11 cellular contexts compared by ENCODE assay signal in the genomic region with DNA sequence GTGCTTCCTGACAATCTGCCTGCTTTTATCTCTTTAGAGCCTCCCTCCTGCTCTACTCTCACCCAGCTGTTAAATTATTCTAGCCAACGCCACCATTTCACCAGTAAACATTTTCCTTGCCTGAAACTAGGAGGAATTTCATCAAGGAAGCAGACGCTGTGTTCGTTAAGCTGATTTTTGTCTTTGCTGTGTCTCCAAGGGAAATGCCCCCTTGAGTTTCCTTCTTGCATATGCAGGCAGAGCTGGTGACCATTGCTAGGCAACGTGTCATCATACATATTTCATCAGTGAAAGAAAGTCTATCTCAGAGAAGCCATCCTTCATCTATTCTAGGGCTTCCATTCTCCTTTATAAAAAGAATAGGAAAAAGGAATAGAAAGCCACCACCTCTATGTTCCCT.
A peak's percentile ranks its signal among the peaks of the same experiment; 100 is the strongest.
DNase-seq lines count a peak whose midpoint lies in the region; ATAC-seq and TF ChIP-seq lines count a peak whose summit lies in the region.
"Had no signal": no experiment of that assay in that cellular context is flagged by ENCODE, and none has a peak within 500 bp of the region (broad histone marks: within the 10 kb centered on the region; RNA-seq: fewer than 3 reads in every experiment).

No MANE protein-coding gene starts in this region.

- no peaks in the 10 kb centered on the region for H4K20me1 ChIP-seq in BLaER1 treated with 17β-estradiol and CSF1 and Interleukin-3, amounts not matched to agents 10 nM and 100 nM
- no peaks in the 10 kb centered on the region for H4K20me1 ChIP-seq in PC-3 (ENCODE audit: low read length)

- intact Hi-C loops in PC-3 (cut with micrococcal nuclease): no loop called here

- H3F3A ChIP-seq in PC-3 (ENCODE audit: low read length, unreplicated experiment): no peaks in the 10 kb centered on the region

- peaks cover 5 to 12% (median 11%) of the 10 kb centered on the region in 11 experiments; a peak in 21 of 22 replicates for H3K9me3 ChIP-seq in BLaER1 treated with 17β-estradiol and CSF1 and Interleukin-3, amounts not matched to agents 10 nM and 100 nM (replicated peaks in 1 of 11)
- H3K9me3 ChIP-seq in PC-3 (ENCODE audit: low read length) (no peaks in the 10 kb centered on the region), iPS DF 6.9 (ENCODE audit: control insufficient read depth, insufficient read depth, low read length) (no peaks in the 10 kb centered on the region)

- TF ChIP-seq CTCF in PC-3 (conservative IDR thresholded peaks at IDR 0.05; ENCODE audit: low read depth, low read length): peak; percentile 26; the same call in 1 of the 2 replicates

- H3K36me3 ChIP-seq in BLaER1 treated with 17β-estradiol and CSF1 and Interleukin-3, amounts not matched to agents 10 nM and 100 nM: no peaks in the 10 kb centered on the region
- H3K36me3 ChIP-seq in H7 (replicated peaks; ENCODE audit: control insufficient read depth, insufficient read depth, low read length) (no peaks in the 10 kb centered on the region), PC-3 (ENCODE audit: low read depth, low read length) (no peaks in the 10 kb centered on the region), iPS DF 6.9 (ENCODE audit: control insufficient read depth, insufficient read depth, low read length) (no peaks in the 10 kb centered on the region; the same call in 1 of the 2 replicates)

- H2AFZ ChIP-seq in PC-3 (ENCODE audit: low read length): no peak overlapping the region

- H3K4me2 ChIP-seq in BLaER1 treated with 17β-estradiol and CSF1 and Interleukin-3, amounts not matched to agents 10 nM and 100 nM: peak overlapping the region; percentile 39 to 82 (median 76)
- no peak overlapping the region for H3K4me2 ChIP-seq in PC-3 (ENCODE audit: low read length)

- no CpG with 5 or more reads among the region's 4 CpGs for WGBS in iPS DF 6.9 (ENCODE audit: insufficient coverage, insufficient read length)

- H3K27me3 ChIP-seq in BLaER1 treated with 17β-estradiol and CSF1 and Interleukin-3, amounts not matched to agents 10 nM and 100 nM: no peaks in the 10 kb centered on the region
- H3K27me3 ChIP-seq in H7 (ENCODE audit: control insufficient read depth, insufficient read depth, low read length): no peaks in the 10 kb centered on the region
- peaks cover 19% of the 10 kb centered on the region; the same call in 1 of the 2 replicates for H3K27me3 ChIP-seq in PC-3 (ENCODE audit: low read length)
- H3K27me3 ChIP-seq in iPS DF 6.9 (ENCODE audit: control insufficient read depth, insufficient read depth, low read length): no peaks in the 10 kb centered on the region

- H3K27ac ChIP-seq in BLaER1 treated with 17β-estradiol and CSF1 and Interleukin-3, amounts not matched to agents 10 nM and 100 nM: peak overlapping the region in 10 of 11 experiments; percentile 6 to 74 (median 58); a peak in 17 of 22 replicates
- no peak overlapping the region for H3K27ac ChIP-seq in PC-3 (ENCODE audit: low read length)
- H3K27ac ChIP-seq in iPS DF 6.9 (ENCODE audit: low read length): no peak overlapping the region

- H3K4me3 ChIP-seq in BLaER1 treated with 17β-estradiol and CSF1 and Interleukin-3, amounts not matched to agents 10 nM and 100 nM: peak overlapping the region in 1 of 10 experiments; percentile 26; a peak in 1 of 20 replicates
- H3K4me3 ChIP-seq in H7 (ENCODE audit: insufficient read depth, low read depth, low read length): no peak overlapping the region
- H3K4me3 ChIP-seq in PC-3 (ENCODE audit: low read length): no peak overlapping the region
- no peak overlapping the region for H3K4me3 ChIP-seq in iPS DF 6.9 (ENCODE audit: low read length)

- H3K9me2 ChIP-seq in PC-3 (replicated peaks; ENCODE audit: low read length): no peaks in the 10 kb centered on the region

- H3K9ac ChIP-seq in BLaER1 treated with 17β-estradiol and CSF1 and Interleukin-3, amounts not matched to agents 10 nM and 100 nM: peak overlapping the region in 7 of 11 experiments; percentile 5 to 58 (median 43); a peak in 9 of 22 replicates
- H3K9ac ChIP-seq in PC-3 (ENCODE audit: low read length): no peak overlapping the region

- BruUV-seq in PC-3 (replicated peaks; lab: Mats Ljungman, UMichigan): no TSS peak

- H3K4me1 ChIP-seq in BLaER1 treated with 17β-estradiol and CSF1 and Interleukin-3, amounts not matched to agents 10 nM and 100 nM: peaks cover 19 to 36% (median 34%) of the 10 kb centered on the region in 10 experiments
- H3K4me1 ChIP-seq in PC-3 (ENCODE audit: insufficient read depth, low read length) (no peaks in the 10 kb centered on the region), iPS DF 6.9 (ENCODE audit: control insufficient read depth, insufficient read depth, low read length) (peaks cover 3% of the 10 kb centered on the region; the same call in 1 of the 2 replicates)

- POLR2A ChIA-PET in PC-3 (lab: Charles Lee; ENCODE audit: unreplicated experiment): no interaction called here

- CTCF ChIA-PET in PC-3 (lab: Charles Lee): no interaction called here

- DNase-seq in H7: peak; percentile 28
- DNase-seq in PC-3: peak; percentile 11
- peak; percentile 33 for DNase-seq in iPS DF 6.9 (ENCODE audit: low read depth, low spot score)
- DNase-seq in activated naive CD4-positive, alpha-beta T cell treated with Interleukin-2 at 50 U/mL for 16 hours: no peak
- no peak for DNase-seq in effector CD4-positive, alpha-beta T cell
- no peak for DNase-seq in NCI-H1105 (lab: John Stamatoyannopoulos, UW)
- DNase-seq: activated effector memory CD4-positive, alpha-beta T cell treated with Interleukin-2 at 50 U/mL for 16 hours; effector memory CD8-positive, alpha-beta T cell; T1000 had no signal

- no peaks in the 10 kb centered on the region for H3K79me2 ChIP-seq in PC-3 (ENCODE audit: low read length)

- no peak for ATAC-seq in PC-3
- no peak for ATAC-seq in HG02852 (IDR thresholded peaks at IDR 0.05; ENCODE audit: unreplicated experiment)
- ATAC-seq: effector memory CD8-positive, alpha-beta T cell had no signal

Comparison
In these comparisons a context has a peak if more than half of its experiments do, and no peak if none do; other contexts are left out.
1. H3K27ac ChIP-seq: peak in BLaER1 treated with 17β-estradiol and CSF1 and Interleukin-3, amounts not matched to agents 10 nM and 100 nM (10 of 11); none in PC-3 (single experiment) and iPS DF 6.9 (single experiment).
2. DNase-seq: peak in H7 (single experiment), PC-3 (single experiment) and iPS DF 6.9 (single experiment); none in activated naive CD4-positive, alpha-beta T cell treated with Interleukin-2 at 50 U/mL for 16 hours (single experiment), effector CD4-positive, alpha-beta T cell (single experiment) and NCI-H1105 (single experiment).